8 cellular contexts compared by ENCODE assay signal in the genomic region with DNA sequence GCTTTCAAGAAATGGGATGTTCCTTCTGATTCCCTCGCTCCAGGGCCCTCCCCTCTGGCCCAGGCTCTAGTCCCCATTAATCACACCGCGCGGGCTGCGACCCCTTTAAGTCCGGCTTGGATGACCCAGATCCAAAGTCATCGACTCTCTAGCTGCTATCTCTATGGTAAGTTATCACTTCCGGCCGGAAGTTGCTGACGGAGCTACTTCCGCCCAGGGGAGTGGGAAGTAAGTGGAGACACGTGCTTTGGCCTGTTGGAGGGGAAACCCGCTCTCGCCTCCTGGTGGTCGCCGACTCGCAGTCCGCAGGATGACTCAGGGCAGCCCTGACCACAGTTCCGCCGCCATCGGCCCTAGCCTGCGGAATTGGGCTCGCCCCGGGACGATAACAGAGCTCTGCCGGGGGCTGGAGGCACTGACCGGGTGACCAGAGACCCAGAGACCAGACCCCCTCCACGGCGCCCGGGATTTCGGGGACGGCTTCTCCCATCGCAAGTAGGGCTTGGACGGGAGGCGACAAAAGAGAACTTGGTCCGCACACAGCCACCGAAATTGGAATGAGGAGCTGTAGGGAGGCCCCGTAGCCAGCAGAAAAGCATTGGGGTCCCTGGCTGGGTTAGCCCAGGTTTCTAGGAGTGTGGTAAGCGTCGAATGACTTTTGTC.
DNase-seq lines count a peak whose midpoint lies in the region; TF ChIP-seq lines count a peak whose summit lies in the region.

No MANE protein-coding gene starts in this region.

- DNase-seq in GM03348 (ENCODE audit: low spot score) (peak; percentile 95), HCEC 1CT (peak; percentile 98), MM.1S (peak; percentile 98), SHP77 treated with DMSO at 0.1 percent for 48 hours (lab: John Stamatoyannopoulos, UW) (peak; percentile 98), foreskin melanocyte (peak; percentile 97), stromal cell of bone marrow (ENCODE audit: low read depth) (peak; percentile 93)
- peak; percentile 85 for DNase-seq in activated gamma-delta T cell treated with anti-CD3 and anti-CD28 coated beads, Interleukin-2, amount 50 U/mL, for 16 hours (ENCODE audit: low read depth)

- peak overlapping the region; percentile 99 for H3K9ac ChIP-seq in MM.1S (ENCODE audit: low read length)

- H3K4me3 ChIP-seq in MM.1S (ENCODE audit: low read length) (peak overlapping the region; percentile 89), neuron (ENCODE audit: low read length) (peak overlapping the region; percentile 65)

- H4K20me1 ChIP-seq in MM.1S (ENCODE audit: insufficient read depth, low read length): no peaks in the 10 kb centered on the region

- H3K9me3 ChIP-seq in MM.1S (replicated peaks; ENCODE audit: insufficient read depth, low read length) (no peaks in the 10 kb centered on the region), neuron (ENCODE audit: low read length) (no peaks in the 10 kb centered on the region)

- H3K27ac ChIP-seq in MM.1S (ENCODE audit: low read length): peak overlapping the region; percentile 97

- H2AFZ ChIP-seq in MM.1S (ENCODE audit: low read length) (peak overlapping the region; percentile 77), neuron (ENCODE audit: low read depth, low read length) (peak overlapping the region; percentile 24)

- no peaks in the 10 kb centered on the region for H3K27me3 ChIP-seq in MM.1S (replicated peaks; ENCODE audit: insufficient read depth, low read length)
- no peaks in the 10 kb centered on the region for H3K27me3 ChIP-seq in neuron (ENCODE audit: insufficient read depth, low read length)

- H3K9me2 ChIP-seq in MM.1S (replicated peaks; ENCODE audit: insufficient read depth, low read length): no peaks in the 10 kb centered on the region

- H3K36me3 ChIP-seq in MM.1S (replicated peaks; ENCODE audit: insufficient read depth, low read length) (peaks cover 10% of the 10 kb centered on the region), neuron (ENCODE audit: insufficient read depth, low read length) (peaks cover 19% of the 10 kb centered on the region)

- H3K4me1 ChIP-seq in MM.1S (ENCODE audit: low read length): peaks cover 56% of the 10 kb centered on the region
- peaks cover 12% of the 10 kb centered on the region for H3K4me1 ChIP-seq in neuron (ENCODE audit: insufficient read depth, low read length)

- peak; percentile 55 for TF ChIP-seq CTCF in MM.1S (IDR thresholded peaks at IDR 0.05; ENCODE audit: low read length)

- peaks cover 67% of the 10 kb centered on the region for H3K79me2 ChIP-seq in MM.1S (ENCODE audit: low read length)

- peak overlapping the region; percentile 99 for H3K4me2 ChIP-seq in MM.1S (ENCODE audit: low read depth, low read length)

- H3F3A ChIP-seq in MM.1S (ENCODE audit: insufficient read depth, low read length): peaks cover 70% of the 10 kb centered on the region

Comparison
In these comparisons a context has a peak if more than half of its experiments do, and no peak if none do; other contexts are left out.
1. Peak in every context shown above with its lines: DNase-seq, H3K4me3 ChIP-seq and H3K27ac ChIP-seq.